In the genomic region with DNA sequence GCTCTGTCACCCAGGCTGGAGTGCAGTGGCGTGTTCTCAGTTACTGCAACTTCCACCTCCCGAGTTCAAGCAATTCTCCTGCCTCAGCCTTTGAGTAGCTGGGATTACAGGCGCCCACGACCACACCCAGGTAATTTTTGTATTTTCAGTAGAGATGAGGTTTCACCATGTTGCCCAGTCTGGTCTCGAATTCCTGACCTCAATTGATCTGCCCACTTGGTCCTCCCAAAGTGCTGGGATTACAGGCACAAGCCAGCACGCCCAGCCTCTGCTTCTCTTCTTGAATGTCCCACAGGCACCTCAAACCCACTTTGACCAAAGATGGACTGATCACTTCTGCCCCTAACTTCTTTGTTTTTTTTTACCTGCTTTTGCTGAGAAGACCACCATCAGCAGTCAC, we compare ENCODE assay signal across 1 cellular context.
TF ChIP-seq lines count a peak whose summit lies in the region.

No MANE protein-coding gene starts in this region.

TF ChIP-seq in HEK293, 187 proteins besides CTCF, POLR2A, EP300 and RAD21 (continued from another document):
- TF ChIP-seq ZNF558 (tag by site-specific recombination; IDR thresholded peaks at IDR 0.05) (no peak), KLF9 (tag by site-specific recombination; IDR thresholded peaks at IDR 0.05; ENCODE audit: low read depth) (no peak), ZNF626 (tag by site-specific recombination; IDR thresholded peaks at IDR 0.05) (no peak), ZNF366 (tag by site-specific recombination; conservative IDR thresholded peaks at IDR 0.05) (no peak)
